ENCODE assay signal across 30 cellular contexts in genomic region chr18:5944448-5944847, GRCh38. TPM values are rescaled to one million over a fixed set of nuclear protein-coding genes. Genes with fewer than 3 reads are reported as not detected.
"Had no signal": no experiment of that assay in that cellular context is flagged by ENCODE, and none has a peak within 500 bp of the region (broad histone marks: within the 10 kb centered on the region; RNA-seq: fewer than 3 reads in every experiment).

No MANE protein-coding gene starts in this region.

- H3K27ac ChIP-seq: colonic mucosa, epithelial cell of prostate, esophagus squamous epithelium, gastrocnemius medialis, heart right ventricle, left lung, lower lobe of right lung had no signal

- H3K9me3 Mint-ChIP-seq: dendritic cell treated with granulocyte-macrophage colony-stimulating factor and Interleukin-4, amounts not matched to agents 40 ng/mL and 50 ng/mL, for 4 days; endodermal cell; mesothelial cell of epicardium; naive B cell had no signal

- H3K27ac Mint-ChIP-seq: dendritic cell treated with granulocyte-macrophage colony-stimulating factor and Interleukin-4, amounts not matched to agents 40 ng/mL and 50 ng/mL, for 4 days; effector memory CD8-positive, alpha-beta T cell; endodermal cell had no signal

- H3K4me3 ChIP-seq: colonic mucosa, esophagus squamous epithelium, gastrocnemius medialis, heart right ventricle, left lung, lower lobe of right lung, mucosa of descending colon had no signal

- H3K4me3 Mint-ChIP-seq: dendritic cell treated with granulocyte-macrophage colony-stimulating factor and Interleukin-4, amounts not matched to agents 40 ng/mL and 50 ng/mL, for 4 days; effector memory CD8-positive, alpha-beta T cell; endodermal cell; mesothelial cell of epicardium; naive B cell had no signal

- ATAC-seq: effector memory CD8-positive, alpha-beta T cell; esophagus mucosa; gastrocnemius medialis; heart right ventricle; left cardiac atrium; left lung; left ventricle myocardium superior; lower lobe of right lung; mucosa of descending colon had no signal

- H3K27me3 Mint-ChIP-seq: effector memory CD8-positive, alpha-beta T cell had no signal

- H3K27me3 ChIP-seq: colonic mucosa, gastrocnemius medialis had no signal

- DNase-seq: colonic mucosa; cortex of kidney; effector CD8-positive, alpha-beta T cell; effector memory CD8-positive, alpha-beta T cell; endodermal cell; erythroblast; esophagus squamous epithelium; foreskin fibroblast; foreskin melanocyte; gastrocnemius medialis; glutamatergic neuron; head of caudate nucleus; heart right ventricle; hippocampal formation; left cardiac atrium; left lung; left ventricle myocardium superior; lower lobe of right lung; mesenchymal stem cell; mucosa of descending colon; naive B cell had no signal

- H3K4me1 ChIP-seq: colonic mucosa, esophagus squamous epithelium, gastrocnemius medialis, heart right ventricle, left lung, lower lobe of right lung had no signal

- H3K36me3 ChIP-seq: colonic mucosa, esophagus squamous epithelium, gastrocnemius medialis, heart right ventricle, left lung, lower lobe of right lung had no signal

- H3K36me3 Mint-ChIP-seq: mesothelial cell of epicardium, naive B cell had no signal

- FAIRE-seq: endometrium, islet of Langerhans, keratinocyte had no signal

- H3K9me3 ChIP-seq: colonic mucosa, esophagus squamous epithelium, gastrocnemius medialis, heart right ventricle, left lung, lower lobe of right lung, mucosa of descending colon had no signal

- H3K4me1 Mint-ChIP-seq: naive B cell had no signal

RNA-seq across cellular contexts. Expression of gene TMEM200C, which starts 49.1 kb away (rescaled TPM):
- total RNA-seq: lung microvascular endothelial cell, myocyte had no signal
- polyA plus RNA-seq: keratinocyte had no signal
